In genomic region chr1:228697209-228698016, GRCh38 we compare ENCODE assay signal across 1 cellular context.
TF ChIP-seq lines count a peak whose summit lies in the region.

No MANE protein-coding gene starts in this region.

TF ChIP-seq in K562, 482 proteins besides CTCF, POLR2A, EP300 and RAD21 (continued from another document):
- no peak for TF ChIP-seq KAT7 (CRISPR knock-in tag; IDR thresholded peaks at IDR 0.05; ENCODE audit: borderline replicate concordance)
- no peak for TF ChIP-seq BHLHE40 (IDR thresholded peaks at IDR 0.05; ENCODE audit: low read length)
- TF ChIP-seq NFIX (CRISPR knock-in tag; IDR thresholded peaks at IDR 0.05; ENCODE audit: low read depth) = 0 out of 2 replicates have a peak, but pooled peaks have one; percentile 22
- no peak for TF ChIP-seq IRF2 (CRISPR knock-in tag; IDR thresholded peaks at IDR 0.05)
- TF ChIP-seq DIDO1 (tag; IDR thresholded peaks at IDR 0.05; ENCODE audit: low read depth) = no peak
- no peak for TF ChIP-seq PHF21A (IDR thresholded peaks at IDR 0.05; ENCODE audit: borderline replicate concordance, low read depth)
